ENCODE assay signal across 8 cellular contexts in genomic region chr14:60163741-60164140, GRCh38. TPM values are rescaled to one million over a fixed set of nuclear protein-coding genes. Genes with fewer than 3 reads are reported as not detected.
DNase-seq lines count a peak whose midpoint lies in the region; FAIRE-seq and TF ChIP-seq lines count a peak whose summit lies in the region.

No MANE protein-coding gene starts in this region.

- H3K9me3 ChIP-seq in endothelial cell of umbilical vein (replicated peaks; ENCODE audit: control insufficient read depth, insufficient read depth, low read length) (no peaks in the 10 kb centered on the region), skeletal muscle satellite cell (replicated peaks; ENCODE audit: low read length) (no peaks in the 10 kb centered on the region)

- BruUV-seq in endothelial cell of umbilical vein (replicated peaks; lab: Mats Ljungman, UMichigan) = no TSS peak

- no peaks in the 10 kb centered on the region for H3K36me3 ChIP-seq in endothelial cell of umbilical vein (ENCODE audit: control insufficient read depth in 2 of 2, extremely low read depth in 1 of 2, insufficient read depth in 2 of 2, low read length in 2 of 2)
- H3K36me3 ChIP-seq in skeletal muscle satellite cell (ENCODE audit: insufficient read depth, low read length) = no peaks in the 10 kb centered on the region

- POLR2A ChIA-PET in endothelial cell of umbilical vein (lab: Charles Lee) = interaction anchor here (0.6 to 0.7 kb wide), 2 partner anchors 1919 to 1968 kb away, joined by 5 to 14 read pairs; no protein-coding TSS in a partner anchor

- H3K4me1 ChIP-seq in endothelial cell of umbilical vein (ENCODE audit: control insufficient read depth, extremely low read depth, insufficient read depth, low read length) (peaks cover 10% of the 10 kb centered on the region), skeletal muscle satellite cell (ENCODE audit: control insufficient read depth, insufficient read depth, low read length) (peaks cover 25% of the 10 kb centered on the region)

- H3K4me3 ChIP-seq in endothelial cell of umbilical vein (replicated peaks in 1 of 3; ENCODE audit: insufficient read depth in 1 of 3, low read depth in 1 of 3, low read length in 3 of 3) = no peak overlapping the region
- peak overlapping the region; percentile 89 for H3K4me3 ChIP-seq in skeletal muscle satellite cell (ENCODE audit: low read length)

- no peak for TF ChIP-seq CTCF in endothelial cell of umbilical vein (IDR thresholded peaks at IDR 0.05; ENCODE audit: extremely low read depth in 1 of 2, insufficient read depth in 1 of 2, low read depth in 1 of 2, low read length in 2 of 2)

- no peaks in the 10 kb centered on the region for H3K9me1 ChIP-seq in endothelial cell of umbilical vein (replicated peaks; ENCODE audit: control insufficient read depth, extremely low read depth, insufficient read depth, low read length)

- no peaks in the 10 kb centered on the region for H3K27me3 ChIP-seq in endothelial cell of umbilical vein (ENCODE audit: control insufficient read depth in 2 of 2, insufficient read depth in 2 of 2, low read length in 2 of 2)
- H3K27me3 ChIP-seq in skeletal muscle satellite cell (ENCODE audit: control insufficient read depth, insufficient read depth, low read length) = no peaks in the 10 kb centered on the region

- H3K4me2 ChIP-seq in endothelial cell of umbilical vein (ENCODE audit: insufficient read depth, low read length) (peak overlapping the region; percentile 64), skeletal muscle satellite cell (ENCODE audit: low read length) (peak overlapping the region; percentile 86)

- peak; percentile 19 for DNase-seq in NCI-H2196 (lab: John Stamatoyannopoulos, UW; ENCODE audit: unreplicated experiment)
- DNase-seq in NCI-H2196 treated with DMSO at 0.1 percent for 48 hours (lab: John Stamatoyannopoulos, UW; ENCODE audit: unreplicated experiment) = no peak
- peak; percentile 88 for DNase-seq in NCI-H69 (lab: John Stamatoyannopoulos, UW)
- no peak for DNase-seq in endothelial cell of umbilical vein (ENCODE audit: low read depth, low spot score)
- DNase-seq in germinal center (ENCODE audit: low spot score) = no peak
- DNase-seq in NAMALWA (ENCODE audit: low spot score) = no peak
- DNase-seq in GM12891 (ENCODE audit: insufficient read length, low spot score) = no peak

- intact Hi-C loops in endothelial cell of umbilical vein (cut with micrococcal nuclease) = loop anchor here (10.0 kb wide), 1 partner anchor 659 kb away; no protein-coding TSS in a partner anchor

- H3K79me2 ChIP-seq in endothelial cell of umbilical vein (ENCODE audit: control insufficient read depth, insufficient read depth, low read length) = peaks cover 3% of the 10 kb centered on the region

- H3K9ac ChIP-seq in endothelial cell of umbilical vein (replicated peaks; ENCODE audit: extremely low read depth, insufficient read depth, low read length) = no peak overlapping the region
- peak overlapping the region; percentile 92 for H3K9ac ChIP-seq in skeletal muscle satellite cell (ENCODE audit: low read depth, low read length)

- CTCF ChIA-PET in endothelial cell of umbilical vein (lab: Charles Lee) = interaction anchor here (0.5 kb wide), 1 partner anchor 23 kb away, joined by 3 read pairs; no protein-coding TSS in a partner anchor

- FAIRE-seq in endothelial cell of umbilical vein (lab: Jason Lieb, UNC) (no peak), GM12891 (lab: Jason Lieb, UNC) (no peak)

- no peaks in the 10 kb centered on the region for H4K20me1 ChIP-seq in endothelial cell of umbilical vein (replicated peaks; ENCODE audit: control insufficient read depth, extremely low read depth, insufficient read depth, low read length)

- no peak overlapping the region for H3K27ac ChIP-seq in endothelial cell of umbilical vein (ENCODE audit: insufficient read depth, low read depth, low read length)

- TF ChIP-seq POLR2A in endothelial cell of umbilical vein (IDR thresholded peaks at IDR 0.05; ENCODE audit: low read depth, low read length) = no peak
- TF ChIP-seq POLR2A in GM12891 (IDR thresholded peaks at IDR 0.05; ENCODE audit: low read depth, low read length) = no peak

- H2AFZ ChIP-seq in endothelial cell of umbilical vein (ENCODE audit: low read depth, low read length) = no peak overlapping the region

- dilution Hi-C loops in endothelial cell of umbilical vein (cut with MboI; ENCODE audit: extremely low pct_ligation_motif_present, low sequenced_read_pairs) = no loop called here

TF ChIP-seq in endothelial cell of umbilical vein, 7 proteins besides CTCF, POLR2A, EP300 and RAD21:
- TF ChIP-seq JUN (IDR thresholded peaks at IDR 0.05; ENCODE audit: borderline replicate concordance, insufficient read depth, insufficient read length, low read depth) (no peak), POLR2AphosphoS5 (IDR thresholded peaks at IDR 0.05; ENCODE audit: insufficient read depth, low read depth, low read length) (no peak), MAX (IDR thresholded peaks at IDR 0.05; ENCODE audit: insufficient read depth, insufficient read length) (no peak), GATA2 (IDR thresholded peaks at IDR 0.05; ENCODE audit: insufficient read depth, insufficient read length, low read depth, low read length) (no peak), FOS (IDR thresholded peaks at IDR 0.05; ENCODE audit: borderline replicate concordance, insufficient read depth, low read length) (no peak), MYC (IDR thresholded peaks at IDR 0.05; ENCODE audit: low read depth, low read length) (no peak)

TF ChIP-seq in GM12891, 5 proteins besides CTCF, POLR2A, EP300 and RAD21:
- TF ChIP-seq PAX5 (IDR thresholded peaks at IDR 0.05; ENCODE audit: insufficient read depth, low read length, severe bottlenecking) (no peak), POLR2AphosphoS5 (IDR thresholded peaks at IDR 0.05; ENCODE audit: low read depth, low read length) (no peak), TAF1 (IDR thresholded peaks at IDR 0.05; ENCODE audit: low read depth, low read length) (no peak), SPI1 (IDR thresholded peaks at IDR 0.05; ENCODE audit: low read depth, low read length) (no peak), POU2F2 (IDR thresholded peaks at IDR 0.05; ENCODE audit: low read depth, low read length) (no peak)
TF ChIP-seq in GM12891: peak in this region for 0.

RNA-seq across cellular contexts. Expression of gene DHRS7, which starts 1.5 kb away (rescaled TPM):
- total RNA-seq in endothelial cell of umbilical vein = 29.3 and 35.7 TPM in 2 replicates
- 28.5 and 28.6 TPM in 2 replicates for polyA plus RNA-seq in endothelial cell of umbilical vein
- 27.8 and 31.6 TPM in 2 replicates for polyA plus RNA-seq in endothelial cell of umbilical vein (2011; cell fraction: cytosol; rRNA removed)
- polyA plus RNA-seq in endothelial cell of umbilical vein (2011; cell fraction: nucleus; rRNA removed) = 9.5 and 10.1 TPM in 2 replicates
- polyA plus RNA-seq in endothelial cell of umbilical vein (2012) = 41.1 and 44.7 TPM in 2 replicates
- polyA minus RNA-seq in endothelial cell of umbilical vein = 23.2 and 23.6 TPM in 2 replicates
- 35.1 TPM for polyA minus RNA-seq in endothelial cell of umbilical vein (2011; cell fraction: cytosol; rRNA and poly(A)+ RNA removed)
- 6.5 and 9.3 TPM in 2 replicates for polyA minus RNA-seq in endothelial cell of umbilical vein (2011; cell fraction: nucleus; rRNA and poly(A)+ RNA removed)
- 41.3 and 56.5 TPM in 2 replicates for total RNA-seq in skeletal muscle satellite cell (2012; rRNA removed)
- polyA plus RNA-seq in GM12891 (2012; ENCODE audit: low read depth, missing spikeins) = 60.9 TPM

Comparison
In these comparisons a context has a peak if more than half of its experiments do, and no peak if none do; other contexts are left out.
1. DNase-seq: peak in NCI-H2196 (single experiment) and NCI-H69 (single experiment); none in NCI-H2196 treated with DMSO at 0.1 percent for 48 hours (single experiment), endothelial cell of umbilical vein (single experiment), germinal center (single experiment), NAMALWA (single experiment) and GM12891 (single experiment).